1 cellular context compared by ENCODE assay signal in the genomic region with DNA sequence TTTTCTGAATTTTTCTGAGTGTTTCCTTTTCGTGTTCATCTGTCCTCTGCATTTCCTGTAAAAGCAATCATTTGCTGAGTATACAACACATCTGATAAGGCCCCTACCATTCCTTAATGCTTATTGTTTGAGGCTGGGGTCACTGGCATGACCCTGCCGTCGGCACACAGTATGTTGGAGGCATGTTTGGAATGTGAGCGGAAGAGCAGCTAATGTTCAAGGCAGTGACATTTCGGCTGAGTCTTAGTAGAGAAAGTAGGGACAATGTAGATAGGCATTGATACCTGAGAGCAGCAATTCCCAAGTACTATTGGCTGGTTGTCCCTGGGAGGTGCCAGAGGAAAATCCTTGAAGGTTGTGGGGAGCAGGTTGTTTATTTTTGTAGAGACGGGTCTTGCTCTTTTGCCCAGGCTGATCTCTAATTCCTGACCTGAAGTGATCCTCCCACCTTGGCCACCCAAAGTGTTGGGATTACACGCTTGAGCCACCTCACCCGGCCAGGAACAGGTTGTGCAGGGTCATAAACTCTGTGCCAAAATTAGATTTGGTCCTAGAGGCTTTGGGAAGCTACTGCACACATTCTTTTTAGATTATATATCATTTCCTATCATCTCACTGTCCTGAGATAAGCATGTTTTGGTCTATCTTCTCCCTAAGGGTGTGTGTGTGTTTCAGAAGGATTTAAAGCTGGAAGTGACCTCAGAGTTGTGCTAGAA.
TF ChIP-seq lines count a peak whose summit lies in the region.

No MANE protein-coding gene starts in this region.

TF ChIP-seq in HCT116, 20 proteins besides CTCF, POLR2A, EP300 and RAD21 (continued from another document):
- TF ChIP-seq, protein P1, sequence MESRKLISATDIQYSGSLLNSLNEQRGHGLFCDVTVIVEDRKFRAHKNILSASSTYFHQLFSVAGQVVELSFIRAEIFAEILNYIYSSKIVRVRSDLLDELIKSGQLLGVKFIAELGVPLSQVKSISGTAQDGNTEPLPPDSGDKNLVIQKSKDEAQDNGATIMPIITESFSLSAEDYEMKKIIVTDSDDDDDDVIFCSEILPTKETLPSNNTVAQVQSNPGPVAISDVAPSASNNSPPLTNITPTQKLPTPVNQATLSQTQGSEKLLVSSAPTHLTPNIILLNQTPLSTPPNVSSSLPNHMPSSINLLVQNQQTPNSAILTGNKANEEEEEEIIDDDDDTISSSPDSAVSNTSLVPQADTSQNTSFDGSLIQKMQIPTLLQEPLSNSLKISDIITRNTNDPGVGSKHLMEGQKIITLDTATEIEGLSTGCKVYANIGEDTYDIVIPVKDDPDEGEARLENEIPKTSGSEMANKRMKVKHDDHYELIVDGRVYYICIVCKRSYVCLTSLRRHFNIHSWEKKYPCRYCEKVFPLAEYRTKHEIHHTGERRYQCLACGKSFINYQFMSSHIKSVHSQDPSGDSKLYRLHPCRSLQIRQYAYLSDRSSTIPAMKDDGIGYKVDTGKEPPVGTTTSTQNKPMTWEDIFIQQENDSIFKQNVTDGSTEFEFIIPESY (IDR thresholded peaks at IDR 0.05; ENCODE audit: extremely low read depth, insufficient replicate concordance, low read length), result no peak
- no peak for TF ChIP-seq TCF7L2 (IDR thresholded peaks at IDR 0.05; ENCODE audit: borderline replicate concordance, extremely low read depth, insufficient read depth, insufficient read length)
- TF ChIP-seq, protein P2, sequence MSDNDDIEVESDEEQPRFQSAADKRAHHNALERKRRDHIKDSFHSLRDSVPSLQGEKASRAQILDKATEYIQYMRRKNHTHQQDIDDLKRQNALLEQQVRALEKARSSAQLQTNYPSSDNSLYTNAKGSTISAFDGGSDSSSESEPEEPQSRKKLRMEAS (IDR thresholded peaks at IDR 0.05), result no peak
- TF ChIP-seq, protein P3, sequence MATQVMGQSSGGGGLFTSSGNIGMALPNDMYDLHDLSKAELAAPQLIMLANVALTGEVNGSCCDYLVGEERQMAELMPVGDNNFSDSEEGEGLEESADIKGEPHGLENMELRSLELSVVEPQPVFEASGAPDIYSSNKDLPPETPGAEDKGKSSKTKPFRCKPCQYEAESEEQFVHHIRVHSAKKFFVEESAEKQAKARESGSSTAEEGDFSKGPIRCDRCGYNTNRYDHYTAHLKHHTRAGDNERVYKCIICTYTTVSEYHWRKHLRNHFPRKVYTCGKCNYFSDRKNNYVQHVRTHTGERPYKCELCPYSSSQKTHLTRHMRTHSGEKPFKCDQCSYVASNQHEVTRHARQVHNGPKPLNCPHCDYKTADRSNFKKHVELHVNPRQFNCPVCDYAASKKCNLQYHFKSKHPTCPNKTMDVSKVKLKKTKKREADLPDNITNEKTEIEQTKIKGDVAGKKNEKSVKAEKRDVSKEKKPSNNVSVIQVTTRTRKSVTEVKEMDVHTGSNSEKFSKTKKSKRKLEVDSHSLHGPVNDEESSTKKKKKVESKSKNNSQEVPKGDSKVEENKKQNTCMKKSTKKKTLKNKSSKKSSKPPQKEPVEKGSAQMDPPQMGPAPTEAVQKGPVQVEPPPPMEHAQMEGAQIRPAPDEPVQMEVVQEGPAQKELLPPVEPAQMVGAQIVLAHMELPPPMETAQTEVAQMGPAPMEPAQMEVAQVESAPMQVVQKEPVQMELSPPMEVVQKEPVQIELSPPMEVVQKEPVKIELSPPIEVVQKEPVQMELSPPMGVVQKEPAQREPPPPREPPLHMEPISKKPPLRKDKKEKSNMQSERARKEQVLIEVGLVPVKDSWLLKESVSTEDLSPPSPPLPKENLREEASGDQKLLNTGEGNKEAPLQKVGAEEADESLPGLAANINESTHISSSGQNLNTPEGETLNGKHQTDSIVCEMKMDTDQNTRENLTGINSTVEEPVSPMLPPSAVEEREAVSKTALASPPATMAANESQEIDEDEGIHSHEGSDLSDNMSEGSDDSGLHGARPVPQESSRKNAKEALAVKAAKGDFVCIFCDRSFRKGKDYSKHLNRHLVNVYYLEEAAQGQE (IDR thresholded peaks at IDR 0.05; ENCODE audit: low read depth), result no peak
- TF ChIP-seq POLR2AphosphoS5 (IDR thresholded peaks at IDR 0.05; ENCODE audit: low read depth, low read length), result no peak
- TF ChIP-seq ELF1 (IDR thresholded peaks at IDR 0.05; ENCODE audit: borderline replicate concordance, low read depth), result no peak
- no peak for TF ChIP-seq EZH2 (IDR thresholded peaks at IDR 0.05)
- TF ChIP-seq SIN3A (IDR thresholded peaks at IDR 0.05; ENCODE audit: low read depth), result no peak
- no peak for TF ChIP-seq SRF (IDR thresholded peaks at IDR 0.05; ENCODE audit: low read depth)
